In genomic region chr1:35448344-35448801, GRCh38 we compare ENCODE assay signal across 13 cellular contexts.
DNase-seq lines count a peak whose midpoint lies in the region; ATAC-seq, FAIRE-seq and TF ChIP-seq lines count a peak whose summit lies in the region.
"Had no signal": no experiment of that assay in that cellular context is flagged by ENCODE, and none has a peak within 500 bp of the region (broad histone marks: within the 10 kb centered on the region; RNA-seq: fewer than 3 reads in every experiment).

No MANE protein-coding gene starts in this region.

- DNase-seq in EH (ENCODE audit: low read depth) = peak; percentile 96
- peak; percentile 82 for DNase-seq in PC-3
- DNase-seq in pancreas = peak in 4 of 6 donors; percentile 43 to 78 (median 65)
- DNase-seq in NCI-H345 treated with DMSO at 0.1 percent for 48 hours (lab: John Stamatoyannopoulos, UW; ENCODE audit: unreplicated experiment) = no peak
- no peak for DNase-seq in T-helper 2 cell
- DNase-seq: cerebellar nuclear complex; naive B cell; stimulated activated naive CD4-positive, alpha-beta T cell had no signal

- TF ChIP-seq CTCF in PC-3 (conservative IDR thresholded peaks at IDR 0.05; ENCODE audit: low read depth, low read length) (no peak), pancreas (IDR thresholded peaks at IDR 0.05) (no peak)

- POLR2A ChIA-PET in PC-3 (lab: Charles Lee; ENCODE audit: unreplicated experiment) = no interaction called here

- H3K27ac ChIP-seq in PC-3 (ENCODE audit: low read length) = peak overlapping the region; percentile 94
- peak overlapping the region; percentile 6 to 13 for H3K27ac ChIP-seq in esophagus (ENCODE audit: low read depth in 2 of 2, low read length in 1 of 2)
- peak overlapping the region in 3 of 4 donors; percentile 15 to 51 (median 51) for H3K27ac ChIP-seq in pancreas

- H3K9me3 ChIP-seq in PC-3 (ENCODE audit: low read length) (no peaks in the 10 kb centered on the region), esophagus (ENCODE audit: control insufficient read depth in 2 of 2, insufficient read depth in 1 of 2, low read depth in 1 of 2, low read length in 1 of 2) (no peaks in the 10 kb centered on the region), pancreas (no peaks in the 10 kb centered on the region)

- 60 to 64% methylated on average over 3 of the region's 3 CpGs for WGBS in esophagus, 2 donors
- WGBS in pancreas, 2 donors = 29 to 30% methylated on average over 3 of the region's 3 CpGs

- peak; percentile 23; the same call in 1 of the 2 replicates for ATAC-seq in PC-3
- peak; percentile 76 to 88 (median 82) for ATAC-seq in pancreas
- ATAC-seq in HG02970 (IDR thresholded peaks at IDR 0.05; ENCODE audit: low FRiP score, unreplicated experiment) = no peak
- no peak for ATAC-seq in GM21717 (IDR thresholded peaks at IDR 0.05; ENCODE audit: unreplicated experiment)
- ATAC-seq: GM23338 had no signal

- H3K9ac ChIP-seq in PC-3 (ENCODE audit: low read length) = peak overlapping the region; percentile 76

- CTCF ChIA-PET in PC-3 (lab: Charles Lee) = no interaction called here

- H3K4me2 ChIP-seq in PC-3 (ENCODE audit: low read length) = peak overlapping the region; percentile 67
- H3K4me2 ChIP-seq: GM23338 had no signal

- H3K79me2 ChIP-seq in PC-3 (ENCODE audit: low read length) = no peaks in the 10 kb centered on the region

- BruUV-seq in PC-3 (replicated peaks; lab: Mats Ljungman, UMichigan) = no TSS peak

- intact Hi-C loops in PC-3 (cut with micrococcal nuclease) = no loop called here
- intact Hi-C loops in pancreas (cut with DNase I) = loop anchor here in 1 of 3 donors (10.0 kb wide), 1 partner anchor 276 kb away; no protein-coding TSS in a partner anchor

- peak overlapping the region; percentile 25; the same call in 1 of the 2 replicates for H3K4me3 ChIP-seq in PC-3 (ENCODE audit: low read length)
- no peak overlapping the region for H3K4me3 ChIP-seq in esophagus (ENCODE audit: low read depth in 1 of 2, low read length in 2 of 2)
- no peak overlapping the region for H3K4me3 ChIP-seq in pancreas
- H3K4me3 ChIP-seq: GM23338 had no signal

- H3K36me3 ChIP-seq in PC-3 (ENCODE audit: low read depth, low read length) (peaks cover 23% of the 10 kb centered on the region), esophagus (ENCODE audit: control insufficient read depth in 2 of 2, insufficient read depth in 2 of 2, low read length in 1 of 2) (peaks cover 15 to 22% of the 10 kb centered on the region in 2 donors), pancreas (peaks cover 0 to 40% (median 9%) of the 10 kb centered on the region in 3 donors)

- no peaks in the 10 kb centered on the region for H3K9me2 ChIP-seq in PC-3 (replicated peaks; ENCODE audit: low read length)

- H3K27me3 ChIP-seq in PC-3 (ENCODE audit: low read length) (no peaks in the 10 kb centered on the region), esophagus (ENCODE audit: control insufficient read depth in 1 of 2, insufficient read depth in 2 of 2, low read length in 2 of 2) (no peaks in the 10 kb centered on the region), pancreas (no peaks in the 10 kb centered on the region)

- peaks cover 9% of the 10 kb centered on the region for H3F3A ChIP-seq in PC-3 (ENCODE audit: low read length, unreplicated experiment)

- peaks cover 23% of the 10 kb centered on the region for H3K4me1 ChIP-seq in PC-3 (ENCODE audit: insufficient read depth, low read length)
- peaks cover 2 to 3% of the 10 kb centered on the region in 2 donors for H3K4me1 ChIP-seq in esophagus (ENCODE audit: control insufficient read depth in 2 of 2, insufficient read depth in 2 of 2, low read length in 1 of 2)
- H3K4me1 ChIP-seq in pancreas = peaks cover 22 to 44% (median 31%) of the 10 kb centered on the region in 3 donors

- H2AFZ ChIP-seq in PC-3 (ENCODE audit: low read length) = no peak overlapping the region
- H2AFZ ChIP-seq: GM23338 had no signal

- no peaks in the 10 kb centered on the region for H4K20me1 ChIP-seq in PC-3 (ENCODE audit: low read length)

- no peak for FAIRE-seq in pancreas (lab: Jason Lieb, UNC)
- FAIRE-seq: G401.6 had no signal

Comparison
In these comparisons a context has a peak if more than half of its experiments do, and no peak if none do; other contexts are left out.
1. DNase-seq: peak in EH (single experiment), PC-3 (single experiment) and pancreas (4 of 6); none in NCI-H345 treated with DMSO at 0.1 percent for 48 hours (single experiment) and T-helper 2 cell (0 of 5).
2. ATAC-seq: peak in PC-3 (single experiment) and pancreas (4 of 4); none in HG02970 (single experiment) and GM21717 (single experiment).
3. H3K27ac ChIP-seq: peak in every context shown above with its lines; median percentile 94 in PC-3; 51 in pancreas; 10 in esophagus.